ENCODE assay signal across 29 cellular contexts in the genomic region with DNA sequence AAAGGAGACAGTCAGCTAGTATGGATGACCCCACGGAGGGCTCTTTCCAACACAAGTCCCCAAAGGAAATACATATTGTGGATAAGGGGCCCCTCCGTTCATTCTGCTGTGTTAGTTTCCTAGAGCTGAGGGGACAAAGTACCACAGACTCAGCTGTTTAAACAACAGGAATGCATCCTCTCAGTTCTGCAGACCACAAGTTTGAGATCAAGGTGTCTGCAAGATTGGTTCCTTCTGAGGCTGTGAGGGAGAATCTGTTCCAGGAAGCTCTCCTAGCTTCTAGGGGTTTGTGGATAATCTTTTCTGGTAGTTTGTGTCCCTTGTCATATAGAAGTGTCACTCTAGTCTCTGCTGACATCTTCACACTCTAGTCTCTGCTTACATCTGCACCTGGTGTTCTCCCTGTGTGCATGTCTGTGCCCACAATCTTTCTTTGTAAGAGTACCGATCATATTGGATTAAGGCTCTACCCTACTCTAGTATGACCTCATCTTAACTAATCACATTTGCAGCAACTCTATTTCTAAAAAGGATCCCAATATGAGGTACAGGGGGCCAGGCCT.
DNase-seq lines count a peak whose midpoint lies in the region; ATAC-seq and TF ChIP-seq lines count a peak whose summit lies in the region.
"Had no signal": no experiment of that assay in that cellular context is flagged by ENCODE, and none has a peak within 500 bp of the region (broad histone marks: within the 10 kb centered on the region; RNA-seq: fewer than 3 reads in every experiment).

No MANE protein-coding gene starts in this region.

- H3K9me3 ChIP-seq in CD8-positive, alpha-beta T cell (ENCODE audit: low read length) = peaks cover 3% of the 10 kb centered on the region
- peaks cover 0 to 15% (median 0%) of the 10 kb centered on the region in 11 donors for H3K9me3 ChIP-seq in heart right ventricle
- H3K9me3 ChIP-seq: HAP-1 had no signal

- H3K4me3 ChIP-seq in CD8-positive, alpha-beta T cell (ENCODE audit: low read depth, low read length) = no peak overlapping the region
- H3K4me3 ChIP-seq in heart right ventricle = no peak overlapping the region
- H3K4me3 ChIP-seq: GM23248, HAP-1, K562 had no signal

- POLR2A ChIA-PET in CD8-positive, alpha-beta T cell (lab: Charles Lee) = interaction anchor here (0.6 to 1.4 kb wide), 6 partner anchors 10 to 57 kb away, joined by 3 to 6 read pairs (median 3); no protein-coding TSS in a partner anchor
- POLR2A ChIA-PET in activated CD8-positive, alpha-beta T cell treated with anti-CD3 and anti-CD28 coated beads for 36 hours (lab: Charles Lee) = no interaction called here
- POLR2A ChIA-PET in naive thymus-derived CD8-positive, alpha-beta T cell (lab: Charles Lee) = interaction anchor here (0.5 to 1.9 kb wide), 5 partner anchors 13 to 68 kb away, joined by 3 to 8 read pairs (median 5); no protein-coding TSS in a partner anchor

- H3K27me3 ChIP-seq in CD8-positive, alpha-beta T cell (ENCODE audit: insufficient read depth, low read length) = no peaks in the 10 kb centered on the region
- H3K27me3 ChIP-seq in heart right ventricle = peaks cover 0 to 3% (median 0%) of the 10 kb centered on the region in 7 donors

- peaks cover 36% of the 10 kb centered on the region for H3K4me1 Mint-ChIP-seq in CD8-positive, alpha-beta T cell (ENCODE audit: low read depth)
- peaks cover 43% of the 10 kb centered on the region for H3K4me1 Mint-ChIP-seq in activated CD8-positive, alpha-beta T cell treated with anti-CD3 and anti-CD28 coated beads for 36 hours (ENCODE audit: low read depth)
- peaks cover 22 to 54% (median 45%) of the 10 kb centered on the region in 4 donors for H3K4me1 Mint-ChIP-seq in naive thymus-derived CD8-positive, alpha-beta T cell
- H3K4me1 Mint-ChIP-seq: B cell had no signal

- H3K36me3 Mint-ChIP-seq in CD8-positive, alpha-beta T cell = peaks cover 4% of the 10 kb centered on the region
- peaks cover 3% of the 10 kb centered on the region for H3K36me3 Mint-ChIP-seq in activated CD8-positive, alpha-beta T cell treated with anti-CD3 and anti-CD28 coated beads for 36 hours (ENCODE audit: low read depth)
- peaks cover 0 to 7% (median 2%) of the 10 kb centered on the region in 3 donors for H3K36me3 Mint-ChIP-seq in naive thymus-derived CD8-positive, alpha-beta T cell

- H3K9me3 Mint-ChIP-seq in CD8-positive, alpha-beta T cell = peaks cover 4% of the 10 kb centered on the region
- H3K9me3 Mint-ChIP-seq in activated CD8-positive, alpha-beta T cell treated with anti-CD3 and anti-CD28 coated beads for 36 hours = peaks cover 4% of the 10 kb centered on the region
- peaks cover 0 to 11% (median 6%) of the 10 kb centered on the region in 9 donors for H3K9me3 Mint-ChIP-seq in naive thymus-derived CD8-positive, alpha-beta T cell

- no peak for TF ChIP-seq CTCF in CD8-positive, alpha-beta T cell (IDR thresholded peaks at IDR 0.05)
- TF ChIP-seq CTCF in activated CD8-positive, alpha-beta T cell treated with anti-CD3 and anti-CD28 coated beads for 36 hours (IDR thresholded peaks at IDR 0.05) = no peak
- no peak for TF ChIP-seq CTCF in heart right ventricle (IDR thresholded peaks at IDR 0.05)

- no peak overlapping the region for H3K27ac ChIP-seq in CD8-positive, alpha-beta T cell (ENCODE audit: low read depth, low read length)
- no peak overlapping the region for H3K27ac ChIP-seq in heart right ventricle
- H3K27ac ChIP-seq: 22Rv1, C4-2B, GM23248, RWPE1 had no signal

- CTCF ChIA-PET in CD8-positive, alpha-beta T cell (lab: Charles Lee) = interaction anchor here (1.5 kb wide), 1 partner anchor 11 kb away, joined by 5 read pairs; no protein-coding TSS in a partner anchor
- CTCF ChIA-PET in activated CD8-positive, alpha-beta T cell treated with anti-CD3 and anti-CD28 coated beads for 36 hours (lab: Charles Lee) = interaction anchor here (1.5 to 2.1 kb wide), 2 partner anchors 13 to 14 kb away, joined by 3 to 7 read pairs; no protein-coding TSS in a partner anchor

- peaks cover 24% of the 10 kb centered on the region for H3K4me1 ChIP-seq in CD8-positive, alpha-beta T cell (ENCODE audit: insufficient read depth, low read length)
- no peaks in the 10 kb centered on the region for H3K4me1 ChIP-seq in heart right ventricle
- H3K4me1 ChIP-seq: HAP-1 had no signal

- H3K4me3 Mint-ChIP-seq in CD8-positive, alpha-beta T cell = no peak overlapping the region
- H3K4me3 Mint-ChIP-seq in activated CD8-positive, alpha-beta T cell treated with anti-CD3 and anti-CD28 coated beads for 36 hours = no peak overlapping the region
- H3K4me3 Mint-ChIP-seq in naive thymus-derived CD8-positive, alpha-beta T cell = peak overlapping the region in 7 of 10 donors; percentile 1 to 51 (median 26)
- H3K4me3 Mint-ChIP-seq: B cell; CD8-positive, alpha-beta memory T cell; HFFc6 had no signal

- H3K36me3 ChIP-seq in CD8-positive, alpha-beta T cell (ENCODE audit: insufficient read depth, low read length) = no peaks in the 10 kb centered on the region
- no peaks in the 10 kb centered on the region for H3K36me3 ChIP-seq in heart right ventricle
- H3K36me3 ChIP-seq: HAP-1 had no signal

- peak; percentile 34 for ATAC-seq in CD8-positive, alpha-beta T cell
- peak; percentile 69 for ATAC-seq in activated CD8-positive, alpha-beta T cell treated with anti-CD3 and anti-CD28 coated beads for 36 hours
- ATAC-seq in naive thymus-derived CD8-positive, alpha-beta T cell = peak; percentile 67 to 74
- no peak for ATAC-seq in heart right ventricle
- no peak for ATAC-seq in GM21447 (IDR thresholded peaks at IDR 0.05; ENCODE audit: unreplicated experiment)
- ATAC-seq: HepG2, K562, Panc1 had no signal

- 78% methylated on average over 3 of the region's 3 CpGs for WGBS in heart right ventricle, 2 donors

- intact Hi-C loops in CD8-positive, alpha-beta T cell (cut with DNase I, micrococcal nuclease) = loop anchor here in 1 of 2 experiments (1.0 kb wide), 1 partner anchor 12 kb away; no protein-coding TSS in a partner anchor
- intact Hi-C loops in activated CD8-positive, alpha-beta T cell treated with anti-CD3 and anti-CD28 coated beads for 36 hours (cut with micrococcal nuclease) = no loop called here
- intact Hi-C loops in heart right ventricle (cut with DNase I) = no loop called here

- peak overlapping the region; percentile 6 for H3K27ac Mint-ChIP-seq in CD8-positive, alpha-beta T cell
- H3K27ac Mint-ChIP-seq in activated CD8-positive, alpha-beta T cell treated with anti-CD3 and anti-CD28 coated beads for 36 hours = peak overlapping the region; percentile 56
- peak overlapping the region in 9 of 10 donors; percentile 12 to 85 (median 38) for H3K27ac Mint-ChIP-seq in naive thymus-derived CD8-positive, alpha-beta T cell
- H3K27ac Mint-ChIP-seq: B cell, HFFc6 had no signal

- no peaks in the 10 kb centered on the region for H3K27me3 Mint-ChIP-seq in CD8-positive, alpha-beta T cell (ENCODE audit: low read depth)
- H3K27me3 Mint-ChIP-seq in activated CD8-positive, alpha-beta T cell treated with anti-CD3 and anti-CD28 coated beads for 36 hours = no peaks in the 10 kb centered on the region
- H3K27me3 Mint-ChIP-seq in naive thymus-derived CD8-positive, alpha-beta T cell = peaks cover 0 to 2% (median 0%) of the 10 kb centered on the region in 5 donors
- H3K27me3 Mint-ChIP-seq: CD8-positive, alpha-beta memory T cell had no signal

- peak; percentile 24 for DNase-seq in NCI-H82 (lab: John Stamatoyannopoulos, UW)
- no peak for DNase-seq in NCI-H82 treated with DMSO at 0.1 percent for 48 hours (lab: John Stamatoyannopoulos, UW; ENCODE audit: unreplicated experiment)
- DNase-seq in CD8-positive, alpha-beta T cell = no peak
- DNase-seq in activated CD8-positive, alpha-beta T cell treated with anti-CD3 and anti-CD28 coated beads for 36 hours = no peak
- peak in 2 of 10 donors; percentile 15 to 25 for DNase-seq in naive thymus-derived CD8-positive, alpha-beta T cell
- no peak for DNase-seq in heart right ventricle
- DNase-seq in NCI-H1105 (lab: John Stamatoyannopoulos, UW) = no peak
- DNase-seq: DMS153, GM23248, HFFc6, Kasumi-1, NCI-H1105 treated with DMSO at 0.1 percent for 48 hours, NCI-H146, NCI-H1930, NCI-H2107, NCI-H446, NCI-H524 treated with DMSO at 0.1 percent for 48 hours, NCI-H774, SHP77 had no signal

Comparison
In these comparisons a context has a peak if more than half of its experiments do, and no peak if none do; other contexts are left out.
1. ATAC-seq: peak in CD8-positive, alpha-beta T cell (single experiment), activated CD8-positive, alpha-beta T cell treated with anti-CD3 and anti-CD28 coated beads for 36 hours (single experiment) and naive thymus-derived CD8-positive, alpha-beta T cell (2 of 2); none in heart right ventricle (0 of 8) and GM21447 (single experiment).
2. H3K27ac Mint-ChIP-seq: peak in every context shown above with its lines; median percentile 56 in activated CD8-positive, alpha-beta T cell treated with anti-CD3 and anti-CD28 coated beads for 36 hours; 38 in naive thymus-derived CD8-positive, alpha-beta T cell; 6 in CD8-positive, alpha-beta T cell.
3. H3K4me3 Mint-ChIP-seq: peak in naive thymus-derived CD8-positive, alpha-beta T cell (7 of 10); none in CD8-positive, alpha-beta T cell (single experiment) and activated CD8-positive, alpha-beta T cell treated with anti-CD3 and anti-CD28 coated beads for 36 hours (single experiment).